In the genomic region with DNA sequence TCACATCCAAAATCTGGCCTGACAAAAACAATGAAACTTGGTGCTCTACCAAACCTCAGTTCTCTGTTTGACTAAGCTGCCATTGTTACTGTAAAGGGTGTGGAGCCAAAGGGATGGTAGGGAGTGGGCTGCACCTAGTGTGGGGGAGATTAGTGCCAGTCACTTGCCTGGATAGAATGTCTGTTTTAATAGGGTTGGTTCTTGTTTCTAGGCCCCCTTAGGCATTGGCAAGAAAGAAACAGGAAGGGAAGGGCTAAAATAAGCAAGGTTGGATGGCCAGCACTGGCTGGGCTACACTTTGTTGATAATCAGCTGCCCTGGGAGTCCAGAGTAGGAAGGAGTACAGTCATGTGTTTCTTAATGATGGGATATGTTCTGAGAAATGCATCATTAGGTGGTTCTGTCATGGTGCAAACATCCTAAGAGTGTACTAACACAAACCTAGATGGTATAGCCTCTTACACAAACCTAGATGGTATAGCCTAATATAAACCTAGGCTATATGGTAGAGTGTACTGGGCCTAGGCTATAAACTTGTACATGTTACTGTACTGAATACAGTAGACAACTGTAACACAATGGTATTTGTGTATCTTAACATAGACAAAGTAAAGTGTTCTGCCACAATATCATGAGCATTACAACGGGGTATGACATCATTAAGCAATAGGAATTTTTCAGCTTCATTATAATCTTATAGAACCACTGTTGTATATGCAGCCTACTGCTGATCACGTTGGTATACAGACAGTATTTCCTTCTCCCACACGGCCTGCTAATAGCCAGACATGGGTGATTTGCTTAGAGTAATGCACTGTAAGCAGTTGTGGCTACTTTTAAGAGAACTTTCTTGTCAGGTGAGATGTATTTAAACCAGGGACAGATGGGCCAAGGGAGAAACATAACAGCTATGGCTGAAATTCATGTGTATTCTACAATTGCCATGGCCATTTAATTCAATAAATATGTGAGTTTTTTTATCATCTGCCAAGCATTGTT, we compare ENCODE assay signal across 8 cellular contexts. TPM values are rescaled to one million over a fixed set of nuclear protein-coding genes. Genes with fewer than 3 reads are reported as not detected.
DNase-seq lines count a peak whose midpoint lies in the region; ATAC-seq and TF ChIP-seq lines count a peak whose summit lies in the region.

No MANE protein-coding gene starts in this region.

- H3K9me3 Mint-ChIP-seq in CD4-positive, alpha-beta T cell: no peaks in the 10 kb centered on the region

- TF ChIP-seq POLR2A in stomach (IDR thresholded peaks at IDR 0.05) (no peak), gastroesophageal sphincter (IDR thresholded peaks at IDR 0.05) (no peak)

- no peak overlapping the region for H3K4me3 Mint-ChIP-seq in CD4-positive, alpha-beta T cell

- H3F3A ChIP-seq in MM.1S (ENCODE audit: insufficient read depth, low read length): peaks cover 7% of the 10 kb centered on the region; the same call in 1 of the 2 replicates

- H3K9ac ChIP-seq in MM.1S (ENCODE audit: low read length): no peak overlapping the region

- no peak overlapping the region for H2AFZ ChIP-seq in MM.1S (ENCODE audit: low read length)

- no peaks in the 10 kb centered on the region for H3K27me3 ChIP-seq in CD4-positive, alpha-beta T cell (ENCODE audit: control insufficient read depth, insufficient read depth, low read length)
- no peaks in the 10 kb centered on the region for H3K27me3 ChIP-seq in MM.1S (replicated peaks; ENCODE audit: insufficient read depth, low read length)
- H3K27me3 ChIP-seq in stomach: no peaks in the 10 kb centered on the region
- no peaks in the 10 kb centered on the region for H3K27me3 ChIP-seq in gastroesophageal sphincter

- peaks cover 76% of the 10 kb centered on the region for H3K36me3 Mint-ChIP-seq in CD4-positive, alpha-beta T cell (ENCODE audit: low read depth)

- TF ChIP-seq EP300 in stomach (IDR thresholded peaks at IDR 0.05): no peak
- TF ChIP-seq EP300 in gastroesophageal sphincter (IDR thresholded peaks at IDR 0.05): no peak

- H3K79me2 ChIP-seq in MM.1S (ENCODE audit: low read length): no peaks in the 10 kb centered on the region

- no peak for DNase-seq in CD4-positive, alpha-beta T cell
- DNase-seq in MM.1S (peak; percentile 74), fibroblast of mammary gland (ENCODE audit: low read depth) (peak; percentile 30), stomach (no peak), NCI-H446 treated with DMSO at 0.1 percent for 48 hours (lab: John Stamatoyannopoulos, UW) (no peak), foreskin melanocyte (no peak)

- no peaks in the 10 kb centered on the region for H4K20me1 ChIP-seq in MM.1S (ENCODE audit: insufficient read depth, low read length)

- H3K36me3 ChIP-seq in MM.1S (replicated peaks; ENCODE audit: insufficient read depth, low read length) (no peaks in the 10 kb centered on the region), stomach (peaks cover 10 to 50% (median 35%) of the 10 kb centered on the region in 4 donors), gastroesophageal sphincter (peaks cover 0 to 41% of the 10 kb centered on the region in 2 donors)

- CTCF ChIA-PET in CD4-positive, alpha-beta T cell (lab: Charles Lee): interaction anchor here (1.2 kb wide), 1 partner anchor 157 kb away, joined by 4 read pairs; no protein-coding TSS in a partner anchor

- ATAC-seq in CD4-positive, alpha-beta T cell (ENCODE audit: poor library complexity): peak; percentile 13
- ATAC-seq in GM21360 (IDR thresholded peaks at IDR 0.05; ENCODE audit: unreplicated experiment): peak; percentile 75
- no peak for ATAC-seq in gastroesophageal sphincter

- peak overlapping the region; percentile 11 for H3K27ac Mint-ChIP-seq in CD4-positive, alpha-beta T cell

- H3K4me2 ChIP-seq in MM.1S (ENCODE audit: low read depth, low read length): peak overlapping the region; percentile 5; the same call in 1 of the 2 replicates

- POLR2A ChIA-PET in CD4-positive, alpha-beta T cell (lab: Charles Lee): interaction anchor here (1.1 kb wide), 1 partner anchor 11 kb away, joined by 4 read pairs; no protein-coding TSS in a partner anchor

- no peaks in the 10 kb centered on the region for H3K9me3 ChIP-seq in CD4-positive, alpha-beta T cell (ENCODE audit: control insufficient read depth, low read length)
- H3K9me3 ChIP-seq in MM.1S (replicated peaks; ENCODE audit: insufficient read depth, low read length): no peaks in the 10 kb centered on the region
- no peaks in the 10 kb centered on the region for H3K9me3 ChIP-seq in stomach
- H3K9me3 ChIP-seq in gastroesophageal sphincter: no peaks in the 10 kb centered on the region

- H3K4me3 ChIP-seq in MM.1S (ENCODE audit: low read length): no peak overlapping the region
- H3K4me3 ChIP-seq in fibroblast of mammary gland (ENCODE audit: control insufficient read depth, low read depth, low read length): no peak overlapping the region
- no peak overlapping the region for H3K4me3 ChIP-seq in stomach
- no peak overlapping the region for H3K4me3 ChIP-seq in gastroesophageal sphincter

- WGBS in stomach, 5 donors: 75 to 85% (median 79%) methylated on average over 3 of the region's 3 CpGs
- 85 to 86% methylated on average over 3 of the region's 3 CpGs for WGBS in gastroesophageal sphincter (ENCODE audit: low coverage in 1 of 2), 2 donors

- no peaks in the 10 kb centered on the region for H3K27me3 Mint-ChIP-seq in CD4-positive, alpha-beta T cell

- no peak overlapping the region for H3K27ac ChIP-seq in CD4-positive, alpha-beta T cell (ENCODE audit: low read depth, low read length)
- H3K27ac ChIP-seq in MM.1S (ENCODE audit: low read length): peak overlapping the region; percentile 28; the same call in 1 of the 2 replicates
- peak overlapping the region in 1 of 5 donors; percentile 6 for H3K27ac ChIP-seq in stomach
- H3K27ac ChIP-seq in gastroesophageal sphincter: no peak overlapping the region

- TF ChIP-seq CTCF in CD4-positive, alpha-beta T cell (IDR thresholded peaks at IDR 0.05): no peak
- TF ChIP-seq CTCF in MM.1S (IDR thresholded peaks at IDR 0.05; ENCODE audit: low read length): no peak
- no peak for TF ChIP-seq CTCF in fibroblast of mammary gland (conservative IDR thresholded peaks at IDR 0.05; ENCODE audit: control insufficient read depth, insufficient read depth, low read depth, low read length)
- no peak for TF ChIP-seq CTCF in stomach (IDR thresholded peaks at IDR 0.05)
- no peak for TF ChIP-seq CTCF in gastroesophageal sphincter (IDR thresholded peaks at IDR 0.05)

- peaks cover 25% of the 10 kb centered on the region for H3K4me1 Mint-ChIP-seq in CD4-positive, alpha-beta T cell (ENCODE audit: low read depth)

- H3K4me1 ChIP-seq in MM.1S (ENCODE audit: low read length) (peaks cover 27% of the 10 kb centered on the region), stomach (peaks cover 0 to 13% (median 3%) of the 10 kb centered on the region in 4 donors), gastroesophageal sphincter (peaks cover 0 to 17% (median 0%) of the 10 kb centered on the region in 3 donors)

- H3K9me2 ChIP-seq in MM.1S (replicated peaks; ENCODE audit: insufficient read depth, low read length): no peaks in the 10 kb centered on the region

- intact Hi-C loops in CD4-positive, alpha-beta T cell (cut with DNase I, micrococcal nuclease): no loop called here
- intact Hi-C loops in stomach (cut with DNase I; ENCODE audit: low total_unique reads): no loop called here

RNA-seq across cellular contexts. Expression of a gene that starts 15.4 kb away (rescaled TPM):
- 10 to 100 TPM; 17.1 to 21.9 TPM for total RNA-seq in CD4-positive, alpha-beta T cell
- 100 to 1,000 TPM in 1 of 5 donors, 10 to 100 TPM in 3, under 1 TPM in 1; 0.58 to 125 (median 32.7) TPM for total RNA-seq in stomach
- polyA plus RNA-seq in stomach: 10 to 100 TPM; 21.7 to 27.0 (median 21.8) TPM
- 10 to 100 TPM; 27.1 to 40.2 (median 28.7) TPM for total RNA-seq in gastroesophageal sphincter

RNA-seq across cellular contexts. Expression of a gene that starts 15.8 kb away (rescaled TPM):
- total RNA-seq in CD4-positive, alpha-beta T cell: 10 to 100 TPM; 65.9 to 66.9 TPM
- total RNA-seq in stomach (100 to 1,000 TPM in 1 of 5 donors, 10 to 100 TPM in 4; 24.9 to 550 (median 68.3) TPM), gastroesophageal sphincter (10 to 100 TPM; 50.5 to 66.0 (median 58.4) TPM)
- polyA plus RNA-seq in stomach: 10 to 100 TPM; 13.2 to 27.2 (median 18.2) TPM

RNA-seq across cellular contexts. Expression of a gene that starts 31.9 kb away (rescaled TPM):
- total RNA-seq in CD4-positive, alpha-beta T cell: 100 to 1,000 TPM; 352 to 358 TPM
- 100 to 1,000 TPM in 3 of 5 donors, 10 to 100 TPM in 2; 39.3 to 605 (median 130) TPM for total RNA-seq in stomach
- 100 to 1,000 TPM; 111 to 122 (median 115) TPM for polyA plus RNA-seq in stomach
- total RNA-seq in gastroesophageal sphincter: 10 to 100 TPM; 69.1 to 74.6 (median 72.2) TPM

Comparison
In these comparisons a context has a peak if more than half of its experiments do, and no peak if none do; other contexts are left out.
1. DNase-seq: peak in MM.1S (single experiment) and fibroblast of mammary gland (single experiment); none in CD4-positive, alpha-beta T cell (0 of 10), stomach (single experiment), NCI-H446 treated with DMSO at 0.1 percent for 48 hours (single experiment) and foreskin melanocyte (single experiment).